In the genomic region with DNA sequence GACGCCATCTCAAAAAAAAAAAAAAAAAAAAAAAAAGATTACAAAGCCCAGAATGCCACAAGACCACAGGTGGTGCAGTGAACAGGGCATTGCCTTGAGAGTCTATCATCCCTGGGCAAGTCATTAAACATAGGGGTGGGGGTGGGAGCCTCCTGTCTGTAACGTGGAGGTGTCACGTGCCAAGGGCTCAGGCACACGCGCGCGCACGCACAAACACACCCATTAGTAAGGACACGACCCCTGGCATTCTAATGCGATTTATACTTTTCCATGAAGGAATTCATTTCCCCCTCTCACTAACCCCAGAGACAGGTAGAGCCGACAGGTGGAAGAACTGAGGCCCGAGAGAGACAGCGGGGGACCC, we compare ENCODE assay signal across 9 cellular contexts. TPM values are rescaled to one million over a fixed set of nuclear protein-coding genes. Genes with fewer than 3 reads are reported as not detected.
DNase-seq lines count a peak whose midpoint lies in the region; ATAC-seq, FAIRE-seq and TF ChIP-seq lines count a peak whose summit lies in the region.
"Had no signal": no experiment of that assay in that cellular context is flagged by ENCODE, and none has a peak within 500 bp of the region (broad histone marks: within the 10 kb centered on the region; RNA-seq: fewer than 3 reads in every experiment).

No MANE protein-coding gene starts in this region.

- peak; percentile 28 for DNase-seq in GM23248
- DNase-seq in PC-3 = no peak
- DNase-seq in H1 (ENCODE audit: low read depth in 1 of 2, low spot score in 2 of 2) = no peak
- no peak for DNase-seq in neuronal stem cell (ENCODE audit: low spot score)

- peaks cover 40% of the 10 kb centered on the region for H3K23me2 ChIP-seq in H1 (ENCODE audit: low read depth, low read length)

- no peak overlapping the region for H3K4ac ChIP-seq in H1 (replicated peaks; ENCODE audit: insufficient read length, low read depth, low read length)
- no peak overlapping the region for H3K4ac ChIP-seq in neuronal stem cell (ENCODE audit: low read length)

- H3F3A ChIP-seq in GM23248 (ENCODE audit: insufficient read depth) = peaks cover 14% of the 10 kb centered on the region; the same call in 1 of the 2 replicates
- H3F3A ChIP-seq in PC-3 (ENCODE audit: low read length, unreplicated experiment) = peaks cover 12% of the 10 kb centered on the region

- TF ChIP-seq CTCF in PC-3 (conservative IDR thresholded peaks at IDR 0.05; ENCODE audit: low read depth, low read length) (no peak), H1 (IDR thresholded peaks at IDR 0.05; ENCODE audit: control extremely low read depth in 1 of 3, insufficient read depth in 1 of 3, low read depth in 1 of 3, low read length in 3 of 3) (no peak)

- no peak overlapping the region for H3K56ac ChIP-seq in H1 (replicated peaks; ENCODE audit: insufficient read length, low read depth, low read length)

- H3K4me2 ChIP-seq in GM23248 (ENCODE audit: unreplicated experiment) (peak overlapping the region; percentile 96), PC-3 (ENCODE audit: low read length) (peak overlapping the region; percentile 100), H1 (ENCODE audit: insufficient read depth in 1 of 2, low read depth in 2 of 2, low read length in 2 of 2) (peak overlapping the region; percentile 91 to 94), neuronal stem cell (ENCODE audit: insufficient read depth, low read length, poor library complexity, severe bottlenecking) (peak overlapping the region; percentile 100)

- H3K36me3 ChIP-seq in GM23248 (ENCODE audit: low read depth) (no peaks in the 10 kb centered on the region), PC-3 (ENCODE audit: low read depth, low read length) (no peaks in the 10 kb centered on the region), H1 (ENCODE audit: control insufficient read depth in 2 of 4, insufficient read depth in 4 of 4, low read length in 3 of 4) (no peaks in the 10 kb centered on the region), neuronal stem cell (replicated peaks in 1 of 2; ENCODE audit: control insufficient read depth in 2 of 2, insufficient read depth in 2 of 2, low read length in 2 of 2) (no peaks in the 10 kb centered on the region)

- POLR2A ChIA-PET in PC-3 (lab: Charles Lee; ENCODE audit: unreplicated experiment) (no interaction called here), H1 (lab: Charles Lee; ENCODE audit: partially characterized antibody) (interaction anchor here (0.6 to 8.8 kb wide), 8 partner anchors 10 to 389 kb away, joined by 3 to 142 read pairs (median 6); a partner anchor contains a TSS)

- H2BK12ac ChIP-seq in H1 (ENCODE audit: low read depth, low read length) (no peak overlapping the region), neuronal stem cell (ENCODE audit: low read length) (peak overlapping the region; percentile 73)

- H3K18ac ChIP-seq in H1 (ENCODE audit: extremely low read depth, low read length) (no peak overlapping the region; the same call in 1 of the 2 replicates), neuronal stem cell (ENCODE audit: low read length) (peak overlapping the region; percentile 65)

- FAIRE-seq in H1 (lab: Jason Lieb, UNC) = no peak

- H4K91ac ChIP-seq in H1 (replicated peaks; ENCODE audit: insufficient read length, low read length) = no peak overlapping the region
- no peak overlapping the region for H4K91ac ChIP-seq in neuronal stem cell (ENCODE audit: low read depth, low read length, poor library complexity)

- H4K8ac ChIP-seq in H1 (ENCODE audit: extremely low read depth, insufficient read depth, low read length) (no peak overlapping the region; the same call in 1 of the 2 replicates), neuronal stem cell (ENCODE audit: low read depth, low read length) (no peak overlapping the region)

- no peak overlapping the region for H3K27ac ChIP-seq in GM23248
- no peak overlapping the region for H3K27ac ChIP-seq in PC-3 (ENCODE audit: low read length)
- H3K27ac ChIP-seq in H1 (ENCODE audit: low read depth, low read length) = no peak overlapping the region
- H3K27ac ChIP-seq in neuronal stem cell (replicated peaks; ENCODE audit: low read length) = no peak overlapping the region

- no TSS peak for BruUV-seq in PC-3 (replicated peaks; lab: Mats Ljungman, UMichigan)

- H3K14ac ChIP-seq in H1 (ENCODE audit: insufficient read length) (no peak overlapping the region), neuronal stem cell (ENCODE audit: low read length) (no peak overlapping the region)

- H2AFZ ChIP-seq in GM23248 = peak overlapping the region; percentile 96
- H2AFZ ChIP-seq in PC-3 (ENCODE audit: low read length) = peak overlapping the region; percentile 95
- H2AFZ ChIP-seq in H1 (ENCODE audit: low read length) = peak overlapping the region; percentile 66; the same call in 1 of the 2 replicates
- peak overlapping the region; percentile 93 for H2AFZ ChIP-seq in neuronal stem cell (ENCODE audit: low read length)

- ATAC-seq in PC-3 = no peak
- ATAC-seq in GM18867 (IDR thresholded peaks at IDR 0.05; ENCODE audit: unreplicated experiment) = no peak
- ATAC-seq in GM21381 (IDR thresholded peaks at IDR 0.05; ENCODE audit: unreplicated experiment) = no peak
- ATAC-seq in HG02884 (IDR thresholded peaks at IDR 0.05; ENCODE audit: unreplicated experiment) = no peak
- no peak for ATAC-seq in GM18502 (IDR thresholded peaks at IDR 0.05; ENCODE audit: poor library complexity, unreplicated experiment)

- CTCF ChIA-PET in PC-3 (lab: Charles Lee) (interaction anchor here (0.6 kb wide), 1 partner anchor 19 kb away, joined by 3 read pairs; no protein-coding TSS in a partner anchor), H1 (lab: Charles Lee; ENCODE audit: partially characterized antibody) (interaction anchor here (1.0 to 2.7 kb wide), 3 partner anchors 10 to 19 kb away, joined by 4 to 8 read pairs (median 4); no protein-coding TSS in a partner anchor)

- in situ Hi-C loops in GM23248 (cut with MboI) = no loop called here

- H2BK120ac ChIP-seq in H1 (replicated peaks; ENCODE audit: low read depth, low read length) (no peak overlapping the region), neuronal stem cell (ENCODE audit: low read depth, low read length) (peak overlapping the region; percentile 41)

- H4K5ac ChIP-seq in H1 (ENCODE audit: insufficient read length, low read depth, low read length) = no peak overlapping the region

- H3K23ac ChIP-seq in H1 (ENCODE audit: insufficient read length) (no peak overlapping the region), neuronal stem cell (ENCODE audit: low read depth, low read length, poor library complexity) (peak overlapping the region; percentile 80)

- H3K9me2 ChIP-seq in GM23248 (ENCODE audit: insufficient read depth) = no peaks in the 10 kb centered on the region
- no peaks in the 10 kb centered on the region for H3K9me2 ChIP-seq in PC-3 (replicated peaks; ENCODE audit: low read length)

- no peak overlapping the region for H2BK20ac ChIP-seq in H1 (ENCODE audit: low read length)

- TF ChIP-seq RAD21 in H1 (IDR thresholded peaks at IDR 0.05 in 1 of 2, conservative IDR thresholded peaks at IDR 0.05 in 1 of 2; ENCODE audit: low read depth in 2 of 2, low read length in 2 of 2) = no peak

- no peaks in the 10 kb centered on the region for H3K27me3 ChIP-seq in GM23248 (replicated peaks; ENCODE audit: insufficient read depth)
- no peaks in the 10 kb centered on the region for H3K27me3 ChIP-seq in PC-3 (ENCODE audit: low read length)
- peaks cover 3 to 33% (median 27%) of the 10 kb centered on the region in 4 experiments for H3K27me3 ChIP-seq in H1 (replicated peaks in 1 of 4; ENCODE audit: control insufficient read depth in 3 of 4, extremely low read depth in 1 of 4, insufficient read depth in 3 of 4, low read length in 3 of 4)
- H3K27me3 ChIP-seq in neuronal stem cell (ENCODE audit: control insufficient read depth in 3 of 3, insufficient read depth in 3 of 3, low read depth in 1 of 3, low read length in 3 of 3) = peaks cover 2 to 24% (median 18%) of the 10 kb centered on the region in 3 experiments

- 2 to 6% methylated on average over 11 to 13 of the region's 13 CpGs for WGBS in GM23248 (ENCODE audit: low coverage in 1 of 2, low lambda C conversion rate in 2 of 2, missing lambda C conversion rate in 2 of 2), 2 experiments
- WGBS in H1 (ENCODE audit: extremely low coverage in 1 of 2, insufficient coverage in 1 of 2, insufficient read length in 1 of 2, insufficient replicate concordance in 2 of 2, low coverage in 1 of 2, low lambda C conversion rate in 2 of 2, missing lambda C conversion rate in 1 of 2), 2 experiments = 5% methylated on average over 12 of the region's 13 CpGs; no CpG with 5 or more reads in 1 of the 2 experiments
- no CpG with 5 or more reads among the region's 13 CpGs for WGBS in neuronal stem cell (ENCODE audit: extremely low coverage in 2 of 2, insufficient read length in 2 of 2, insufficient replicate concordance in 1 of 2), 2 donors

- TF ChIP-seq POLR2A in H1 (IDR thresholded peaks at IDR 0.05; ENCODE audit: control extremely low read depth in 1 of 2, low read depth in 2 of 2, low read length in 2 of 2) = no peak

- intact Hi-C loops in PC-3 (cut with micrococcal nuclease) = loop anchor here (10.0 kb wide), 1 partner anchor 117 kb away; a partner anchor contains a TSS

- no peak overlapping the region for H2AK5ac ChIP-seq in H1 (ENCODE audit: low read depth, low read length)
- no peak overlapping the region for H2AK5ac ChIP-seq in neuronal stem cell (ENCODE audit: low read depth, low read length)

- peak overlapping the region; percentile 71 for H3K9ac ChIP-seq in GM23248
- peak overlapping the region; percentile 64 for H3K9ac ChIP-seq in PC-3 (ENCODE audit: low read length)
- H3K9ac ChIP-seq in H1 (replicated peaks in 1 of 4; ENCODE audit: extremely low read depth in 1 of 4, low read depth in 3 of 4, low read length in 3 of 4) = no peak overlapping the region
- no peak overlapping the region for H3K9ac ChIP-seq in neuronal stem cell (ENCODE audit: low read depth, low read length, poor library complexity)

- H3K4me3 ChIP-seq in GM23248 = peak overlapping the region; percentile 75
- H3K4me3 ChIP-seq in PC-3 (ENCODE audit: low read length) = peak overlapping the region; percentile 82
- H3K4me3 ChIP-seq in H1 (ENCODE audit: extremely low read depth in 1 of 4, insufficient read depth in 2 of 4, low read depth in 3 of 4, low read length in 4 of 4) = peak overlapping the region; percentile 79 to 91 (median 86)
- peak overlapping the region; percentile 73 to 80 for H3K4me3 ChIP-seq in neuronal stem cell (ENCODE audit: low read length in 2 of 2)

- H4K20me1 ChIP-seq in GM23248 (ENCODE audit: insufficient read depth) (no peaks in the 10 kb centered on the region), PC-3 (ENCODE audit: low read length) (peaks cover 17% of the 10 kb centered on the region), H1 (replicated peaks in 1 of 2; ENCODE audit: control insufficient read depth in 1 of 2, insufficient read depth in 2 of 2, low read length in 2 of 2) (peaks cover 0 to 2% of the 10 kb centered on the region in 2 experiments)

- H2BK15ac ChIP-seq in H1 (ENCODE audit: low read length) (no peak overlapping the region), neuronal stem cell (ENCODE audit: low read length) (peak overlapping the region; percentile 49)

- 0 out of 2 replicates have a peak, but pooled peaks cover 7% of the 10 kb centered on the region for H3K79me2 ChIP-seq in GM23248 (ENCODE audit: insufficient read depth)
- peaks cover 19% of the 10 kb centered on the region for H3K79me2 ChIP-seq in PC-3 (ENCODE audit: low read length)
- H3K79me2 ChIP-seq in H1 (ENCODE audit: control insufficient read depth in 1 of 2, insufficient read depth in 2 of 2, low read length in 2 of 2) = peaks cover 0 to 7% of the 10 kb centered on the region in 2 experiments; a peak in 1 of 4 replicates

- H2BK5ac ChIP-seq in H1 (ENCODE audit: low read depth, low read length) (no peak overlapping the region), neuronal stem cell (ENCODE audit: low read length) (no peak overlapping the region)

- H3K79me1 ChIP-seq in H1 (ENCODE audit: low read depth, low read length) = peaks cover 3% of the 10 kb centered on the region
- peaks cover 6% of the 10 kb centered on the region for H3K79me1 ChIP-seq in neuronal stem cell (ENCODE audit: low read depth, low read length)

- TF ChIP-seq EP300 in H1 (IDR thresholded peaks at IDR 0.05; ENCODE audit: borderline replicate concordance in 1 of 2, low read depth in 2 of 2, low read length in 2 of 2) = no peak

- H3K9me3 ChIP-seq in GM23248 (ENCODE audit: low read depth) (no peaks in the 10 kb centered on the region), PC-3 (ENCODE audit: low read length) (no peaks in the 10 kb centered on the region), H1 (ENCODE audit: insufficient read depth in 2 of 2, low read depth in 1 of 2, low read length in 1 of 2) (no peaks in the 10 kb centered on the region), neuronal stem cell (replicated peaks in 1 of 2; ENCODE audit: control insufficient read depth in 2 of 2, insufficient read depth in 1 of 2, low read depth in 1 of 2, low read length in 2 of 2) (no peaks in the 10 kb centered on the region)

- H3K4me1 ChIP-seq in GM23248 (ENCODE audit: insufficient read depth) = peaks cover 11% of the 10 kb centered on the region
- H3K4me1 ChIP-seq in PC-3 (ENCODE audit: insufficient read depth, low read length) = peaks cover 12% of the 10 kb centered on the region
- peaks cover 0 to 22% (median 19%) of the 10 kb centered on the region in 4 experiments; a peak in 6 of 7 replicates for H3K4me1 ChIP-seq in H1 (replicated peaks in 1 of 4; ENCODE audit: control insufficient read depth in 3 of 4, insufficient read depth in 4 of 4, low read length in 3 of 4)
- peaks cover 19 to 21% of the 10 kb centered on the region in 2 donors for H3K4me1 ChIP-seq in neuronal stem cell (ENCODE audit: control insufficient read depth in 2 of 2, insufficient read depth in 1 of 2, low read depth in 1 of 2, low read length in 2 of 2)

RNA-seq across cellular contexts. Expression of a gene that starts 5.8 kb away (rescaled TPM):
- 36.1 and 73.7 TPM in 2 replicates for total RNA-seq in GM23248 (2014; rRNA removed; shearing (Covaris generic))
- polyA plus RNA-seq in GM23248 (2016; fragmentation: Nextera tagmentation; extraction: Ambion mirVana) (31.5 and 35.9 TPM in 2 replicates), H1 (2011; rRNA removed) (47.5 and 51.7 TPM in 2 replicates)
- total RNA-seq in PC-3 (2014; rRNA removed) = 26.0 and 33.3 TPM in 2 replicates
- total RNA-seq in H1 (2021; fragmentation: NEBNext Ultra II Directional; extraction: Animal tissue kit (Norgen Biotek cat#: 25700)) = 24.3 and 24.5 TPM in 2 replicates
- 36.8 TPM for polyA plus RNA-seq in H1 (2011; cell fraction: cytosol; rRNA removed)
- polyA plus RNA-seq in H1 (2011; cell fraction: nucleus; rRNA removed) = 61.9 TPM
- 19.8 to 42.1 TPM (median 35.7 TPM) in 4 replicates for polyA plus RNA-seq in H1 (2012, experiment 1 of 2)
- 34.4 TPM for polyA plus RNA-seq in H1 (2012, experiment 2 of 2)
- polyA plus RNA-seq in H1 (2013, experiment 1 of 2) = 23.2 TPM
- polyA plus RNA-seq in H1 (2013, experiment 2 of 2) = 23.4 TPM
- 17.4 and 19.2 TPM in 2 replicates for polyA minus RNA-seq in H1 (2011; rRNA and poly(A)+ RNA removed)
- 37.1 TPM for polyA minus RNA-seq in H1 (2011; cell fraction: cytosol; rRNA and poly(A)+ RNA removed)
- 17.9 TPM for polyA minus RNA-seq in H1 (2011; cell fraction: nucleus; rRNA and poly(A)+ RNA removed)
- polyA plus RNA-seq in neuronal stem cell (2013, experiment 1 of 2) = 22.8 TPM
- 22.6 TPM for polyA plus RNA-seq in neuronal stem cell (2013, experiment 2 of 2)

RNA-seq across cellular contexts. Expression of a gene that starts 21.3 kb away (rescaled TPM):
- total RNA-seq in GM23248 (2014; rRNA removed; shearing (Covaris generic)) = not detected in 2 replicates
- polyA plus RNA-seq in GM23248 (2016; fragmentation: Nextera tagmentation; extraction: Ambion mirVana) = not detected in 2 replicates
- total RNA-seq in PC-3 (2014; rRNA removed) = not detected in 2 replicates
- 0.46 and 0.84 TPM in 2 replicates for total RNA-seq in H1 (2021; fragmentation: NEBNext Ultra II Directional; extraction: Animal tissue kit (Norgen Biotek cat#: 25700))
- 0.77 and 1.1 TPM in 2 replicates for polyA plus RNA-seq in H1 (2011; rRNA removed)
- 0.54 TPM for polyA plus RNA-seq in H1 (2011; cell fraction: cytosol; rRNA removed)
- 1.7 TPM for polyA plus RNA-seq in H1 (2011; cell fraction: nucleus; rRNA removed)
- 0.42 to 0.76 TPM (median 0.59 TPM) in 3 of 4 replicates, not detected in the other for polyA plus RNA-seq in H1 (2012, experiment 1 of 2)
- 0.26 TPM for polyA plus RNA-seq in H1 (2012, experiment 2 of 2)
- polyA plus RNA-seq in H1 (2013, experiment 1 of 2) = 0.45 TPM
- 0.64 TPM for polyA plus RNA-seq in H1 (2013, experiment 2 of 2)
- polyA minus RNA-seq in H1 (2011; rRNA and poly(A)+ RNA removed) = 0.39 TPM in 1 of 2 replicates, not detected in the other
- polyA minus RNA-seq in H1 (2011; cell fraction: cytosol; rRNA and poly(A)+ RNA removed) = not detected
- polyA minus RNA-seq in H1 (2011; cell fraction: nucleus; rRNA and poly(A)+ RNA removed) = 0.60 TPM
- polyA plus RNA-seq in neuronal stem cell (2013, experiment 1 of 2) = 0.13 TPM
- 0.06 TPM for polyA plus RNA-seq in neuronal stem cell (2013, experiment 2 of 2)
- total RNA-seq: SK-MEL-5 had no signal

RNA-seq across cellular contexts. Expression of a gene that starts 42.2 kb away (rescaled TPM):
- total RNA-seq in GM23248 (2014; rRNA removed; shearing (Covaris generic)) = 31.0 and 58.0 TPM in 2 replicates
- polyA plus RNA-seq in GM23248 (2016; fragmentation: Nextera tagmentation; extraction: Ambion mirVana) (21.6 and 21.8 TPM in 2 replicates), H1 (2011; rRNA removed) (16.7 and 18.8 TPM in 2 replicates)
- total RNA-seq in PC-3 (2014; rRNA removed) = 24.9 and 30.1 TPM in 2 replicates
- 13.3 and 13.7 TPM in 2 replicates for total RNA-seq in H1 (2021; fragmentation: NEBNext Ultra II Directional; extraction: Animal tissue kit (Norgen Biotek cat#: 25700))
- polyA plus RNA-seq in H1 (2011; cell fraction: cytosol; rRNA removed) = 22.3 TPM
- 26.7 TPM for polyA plus RNA-seq in H1 (2011; cell fraction: nucleus; rRNA removed)
- 9.5 to 15.4 TPM (median 13.8 TPM) in 4 replicates for polyA plus RNA-seq in H1 (2012, experiment 1 of 2)
- polyA plus RNA-seq in H1 (2012, experiment 2 of 2) = 11.9 TPM
- polyA plus RNA-seq in H1 (2013, experiment 1 of 2) = 12.3 TPM
- 12.1 TPM for polyA plus RNA-seq in H1 (2013, experiment 2 of 2)
- polyA minus RNA-seq in H1 (2011; rRNA and poly(A)+ RNA removed) = 8.4 and 11.3 TPM in 2 replicates
- polyA minus RNA-seq in H1 (2011; cell fraction: cytosol; rRNA and poly(A)+ RNA removed) = 12.0 TPM
- 10.5 TPM for polyA minus RNA-seq in H1 (2011; cell fraction: nucleus; rRNA and poly(A)+ RNA removed)
- 14.6 TPM for polyA plus RNA-seq in neuronal stem cell (2013, experiment 1 of 2)
- polyA plus RNA-seq in neuronal stem cell (2013, experiment 2 of 2) = 14.0 TPM

RNA-seq across cellular contexts. Expression of a gene that starts 47.3 kb away (rescaled TPM):
- total RNA-seq in GM23248 (2014; rRNA removed; shearing (Covaris generic)) = 323 and 346 TPM in 2 replicates
- 201 and 206 TPM in 2 replicates for polyA plus RNA-seq in GM23248 (2016; fragmentation: Nextera tagmentation; extraction: Ambion mirVana)
- total RNA-seq in PC-3 (2014; rRNA removed) = 164 and 218 TPM in 2 replicates
- total RNA-seq in H1 (2021; fragmentation: NEBNext Ultra II Directional; extraction: Animal tissue kit (Norgen Biotek cat#: 25700)) = 622 and 639 TPM in 2 replicates
- 588 and 886 TPM in 2 replicates for polyA plus RNA-seq in H1 (2011; rRNA removed)
- 739 TPM for polyA plus RNA-seq in H1 (2011; cell fraction: cytosol; rRNA removed)
- 433 TPM for polyA plus RNA-seq in H1 (2011; cell fraction: nucleus; rRNA removed)
- polyA plus RNA-seq in H1 (2012, experiment 1 of 2) = 891 to 952 TPM (median 929 TPM) in 4 replicates
- polyA plus RNA-seq in H1 (2012, experiment 2 of 2) = 202 TPM
- 533 TPM for polyA plus RNA-seq in H1 (2013, experiment 1 of 2)
- 561 TPM for polyA plus RNA-seq in H1 (2013, experiment 2 of 2)
- 1,196 and 1,601 TPM in 2 replicates for polyA minus RNA-seq in H1 (2011; rRNA and poly(A)+ RNA removed)
- 274 TPM for polyA minus RNA-seq in H1 (2011; cell fraction: cytosol; rRNA and poly(A)+ RNA removed)
- 247 TPM for polyA minus RNA-seq in H1 (2011; cell fraction: nucleus; rRNA and poly(A)+ RNA removed)
- 1,054 TPM for polyA plus RNA-seq in neuronal stem cell (2013, experiment 1 of 2)
- 1,005 TPM for polyA plus RNA-seq in neuronal stem cell (2013, experiment 2 of 2)

Comparison
In these comparisons a context has a peak if more than half of its experiments do, and no peak if none do; other contexts are left out.
1. H3K9ac ChIP-seq: peak in GM23248 (single experiment) and PC-3 (single experiment); none in H1 (0 of 4) and neuronal stem cell (single experiment).
2. Peak in every context shown above with its lines, with median percentiles within 50 percentile points of each other: H2AFZ ChIP-seq, H3K4me2 ChIP-seq and H3K4me3 ChIP-seq.